ENCODE assay signal across 11 cellular contexts in the genomic region with DNA sequence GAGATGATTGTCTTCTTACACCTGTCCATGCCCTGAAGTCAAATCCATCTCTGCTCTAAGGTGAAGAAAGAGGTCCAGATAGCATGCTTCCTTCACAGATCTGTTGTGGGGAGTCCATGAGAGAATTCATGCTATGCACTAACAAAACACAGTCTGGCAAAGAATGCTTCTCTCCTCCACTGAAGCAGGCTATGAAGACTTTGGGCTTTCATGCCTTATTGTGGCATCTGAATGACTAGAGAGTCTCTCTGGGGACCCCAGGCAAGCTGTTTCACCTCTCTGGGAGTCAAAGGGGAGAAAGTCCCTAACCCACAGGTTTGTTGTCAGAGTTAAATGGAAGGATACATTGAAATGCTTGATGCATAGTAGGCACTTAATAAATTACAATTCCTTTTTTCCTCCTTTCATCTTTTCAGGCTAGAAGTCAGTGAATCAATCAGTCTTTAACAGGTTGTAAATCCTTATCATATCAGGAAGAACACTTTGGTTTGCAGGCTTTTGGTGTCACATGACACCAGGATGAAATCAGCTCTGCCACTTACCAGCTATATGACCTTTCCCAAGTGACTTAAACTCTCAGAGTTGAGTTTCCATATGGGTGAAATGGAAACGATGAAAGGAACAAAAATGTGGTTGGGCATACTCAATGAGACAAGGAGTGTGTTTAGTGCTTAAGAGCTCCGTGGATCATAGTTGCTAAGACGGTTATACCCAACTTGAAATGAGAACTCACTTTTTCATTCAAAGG.
"Had no signal": no experiment of that assay in that cellular context is flagged by ENCODE, and none has a peak within 500 bp of the region (broad histone marks: within the 10 kb centered on the region; RNA-seq: fewer than 3 reads in every experiment).

No MANE protein-coding gene starts in this region.

- H3K4me3 ChIP-seq: gastroesophageal sphincter had no signal

- H3K9me3 Mint-ChIP-seq: naive thymus-derived CD8-positive, alpha-beta T cell; stimulated activated memory B cell treated with anti-CD40 and anti-IgM and Interleukin-4, amounts not matched to agents 10 μg/mL and 1 μg/mL and 100 μg/mL, for 72 hours; T-helper 2 cell treated with Interferon-gamma antibody and Interleukin-4, amounts not matched to agents 5 μg/mL and 100 μg/mL, for 36 hours had no signal

- ATAC-seq: activated CD4-positive, CD25-positive, alpha-beta regulatory T cell treated with anti-CD3 and anti-CD28 coated beads, Interleukin-2, amount 50 U/mL, for 24 hours; gastroesophageal sphincter; left lobe of liver; naive thymus-derived CD8-positive, alpha-beta T cell; stimulated activated memory B cell treated with anti-CD40 and anti-IgM and Interleukin-4, amounts not matched to agents 10 μg/mL and 1 μg/mL and 100 μg/mL, for 72 hours had no signal

- H3K36me3 ChIP-seq: gastroesophageal sphincter had no signal

- H3K4me3 Mint-ChIP-seq: naive thymus-derived CD8-positive, alpha-beta T cell; stimulated activated memory B cell treated with anti-CD40 and anti-IgM and Interleukin-4, amounts not matched to agents 10 μg/mL and 1 μg/mL and 100 μg/mL, for 72 hours; T-helper 2 cell treated with Interferon-gamma antibody and Interleukin-4, amounts not matched to agents 5 μg/mL and 100 μg/mL, for 36 hours had no signal

- H3K4me1 ChIP-seq: gastroesophageal sphincter had no signal

- H3K36me3 Mint-ChIP-seq: naive thymus-derived CD8-positive, alpha-beta T cell; stimulated activated memory B cell treated with anti-CD40 and anti-IgM and Interleukin-4, amounts not matched to agents 10 μg/mL and 1 μg/mL and 100 μg/mL, for 72 hours had no signal

- H3K27ac ChIP-seq: gastroesophageal sphincter had no signal

- H3K9me3 ChIP-seq: gastroesophageal sphincter had no signal

- H3K27me3 ChIP-seq: gastroesophageal sphincter had no signal

- DNase-seq: activated naive CD4-positive, alpha-beta T cell treated with Interleukin-2 at 50 U/mL for 16 hours; activated T-cell treated with anti-CD3 and anti-CD28 coated beads for 4 hours; dorsolateral prefrontal cortex; erythroblast; naive thymus-derived CD8-positive, alpha-beta T cell; stimulated activated CD4-positive, alpha-beta T cell treated with anti-CD3 and anti-CD28 coated beads, Interleukin-2, amount 100 ng/mL, for 48 hours had no signal

- H3K27ac Mint-ChIP-seq: naive thymus-derived CD8-positive, alpha-beta T cell; stimulated activated memory B cell treated with anti-CD40 and anti-IgM and Interleukin-4, amounts not matched to agents 10 μg/mL and 1 μg/mL and 100 μg/mL, for 72 hours; T-helper 2 cell treated with Interferon-gamma antibody and Interleukin-4, amounts not matched to agents 5 μg/mL and 100 μg/mL, for 36 hours had no signal

- H3K4me1 Mint-ChIP-seq: naive thymus-derived CD8-positive, alpha-beta T cell; stimulated activated memory B cell treated with anti-CD40 and anti-IgM and Interleukin-4, amounts not matched to agents 10 μg/mL and 1 μg/mL and 100 μg/mL, for 72 hours had no signal
